In the genomic region with DNA sequence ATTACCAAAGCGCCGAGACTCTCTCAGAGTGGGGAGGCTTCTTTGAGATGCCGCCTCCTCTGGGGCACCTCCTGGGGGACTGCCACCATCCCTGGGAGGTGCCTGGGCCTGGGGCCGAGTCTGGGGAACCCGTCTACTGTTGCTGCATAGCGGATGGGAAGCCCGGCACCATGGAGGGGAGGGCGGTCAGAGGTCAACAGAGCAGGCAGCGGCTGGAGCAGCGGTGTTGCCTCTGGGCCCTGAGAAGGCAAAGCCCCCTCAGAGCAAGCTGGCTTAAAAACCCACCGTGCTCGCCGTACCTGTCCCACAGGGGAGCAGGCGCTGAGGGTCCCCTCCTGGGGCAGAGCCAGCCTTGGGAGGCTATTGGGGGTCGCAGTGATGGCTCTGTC, we compare ENCODE assay signal across 2 cellular contexts.
TF ChIP-seq lines count a peak whose summit lies in the region.

No MANE protein-coding gene starts in this region.

TF ChIP-seq in SK-N-SH, 30 proteins besides CTCF, POLR2A, EP300 and RAD21 (continued from another document):
- TF ChIP-seq RCOR1 (IDR thresholded peaks at IDR 0.05; ENCODE audit: low read length) (no peak), TAF1 (IDR thresholded peaks at IDR 0.05; ENCODE audit: borderline replicate concordance, low read depth, low read length) (no peak), RXRA (IDR thresholded peaks at IDR 0.05; ENCODE audit: borderline replicate concordance, low read depth) (no peak), YY1 (IDR thresholded peaks at IDR 0.05; ENCODE audit: low read depth) (no peak), MEF2A (IDR thresholded peaks at IDR 0.05; ENCODE audit: borderline replicate concordance, low read depth) (no peak)
TF ChIP-seq in SK-N-SH: peak in this region for 0.

TF ChIP-seq in SK-N-SH treated with all-trans-retinoic acid at 6 μM for 48 hours, 23 proteins besides CTCF, POLR2A, EP300 and RAD21 (continued from another document):
- TF ChIP-seq PATZ1 (CRISPR knock-in tag; IDR thresholded peaks at IDR 0.05; ENCODE audit: borderline replicate concordance): no peak
- no peak for TF ChIP-seq TSHZ2 (CRISPR knock-in tag; IDR thresholded peaks at IDR 0.05)
- TF ChIP-seq CSDC2 (CRISPR knock-in tag; IDR thresholded peaks at IDR 0.05): no peak
- no peak for TF ChIP-seq ZFP3 (CRISPR knock-in tag; IDR thresholded peaks at IDR 0.05)
- no peak for TF ChIP-seq ISL1 (CRISPR knock-in tag; IDR thresholded peaks at IDR 0.05)
